ENCODE assay signal across 8 cellular contexts in the genomic region with DNA sequence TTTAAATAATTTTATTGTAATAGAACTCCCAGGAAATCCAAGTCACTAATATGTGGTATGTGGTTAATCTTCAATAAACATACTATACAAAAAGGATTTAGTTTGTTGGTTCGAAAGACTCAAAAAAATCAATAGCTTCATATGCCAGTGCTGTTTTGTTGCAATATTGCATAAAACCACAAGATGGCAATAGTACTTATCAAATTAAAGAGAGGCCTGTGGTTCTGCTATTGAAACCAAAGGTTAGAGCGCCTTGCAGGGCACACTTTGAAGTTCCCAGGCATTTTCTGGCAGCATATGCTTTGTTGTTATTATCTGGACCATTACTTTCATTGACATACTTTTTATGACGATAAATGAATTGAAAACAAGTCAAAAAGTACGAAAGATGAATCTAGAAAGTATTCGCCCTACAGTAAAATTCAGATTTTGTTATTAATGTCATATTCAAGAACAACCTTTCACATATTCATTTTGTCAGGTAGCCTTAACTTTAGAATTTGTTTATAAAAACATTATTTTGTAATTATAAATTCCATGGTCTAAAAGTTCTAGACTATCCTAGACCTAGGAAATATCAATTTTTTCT.
DNase-seq lines count a peak whose midpoint lies in the region; ATAC-seq, FAIRE-seq and TF ChIP-seq lines count a peak whose summit lies in the region.

No MANE protein-coding gene starts in this region.

- peak; percentile 57 for TF ChIP-seq CTCF in MCF 10A (IDR thresholded peaks at IDR 0.05; ENCODE audit: unreplicated experiment)

- H3K27ac Mint-ChIP-seq in MCF 10A (ENCODE audit: low read depth, unreplicated experiment) = no peak overlapping the region

- CTCF ChIA-PET in MCF 10A (lab: Yijun Ruan, JAX) = interaction anchor here (0.6 to 5.7 kb wide), 35 partner anchors 11 to 1287 kb away, joined by 3 to 123 read pairs (median 4); no protein-coding TSS in a partner anchor

- intact Hi-C loops in MCF 10A (cut with micrococcal nuclease) = loop anchor here (1.0 to 5.0 kb wide), 4 partner anchors 112 to 504 kb away; no protein-coding TSS in a partner anchor

- H3K36me3 Mint-ChIP-seq in MCF 10A (ENCODE audit: insufficient read depth, unreplicated experiment) = no peaks in the 10 kb centered on the region

- BruUV-seq in MCF 10A (replicated peaks; lab: Mats Ljungman, UMichigan) = no TSS peak

- TF ChIP-seq RAD21 in Ishikawa (IDR thresholded peaks at IDR 0.05; ENCODE audit: low read depth) = peak; percentile 79

- H3K4me1 Mint-ChIP-seq in MCF 10A (ENCODE audit: insufficient read depth, unreplicated experiment) = no peaks in the 10 kb centered on the region

- H3K27me3 Mint-ChIP-seq in MCF 10A (ENCODE audit: insufficient read depth, unreplicated experiment) = no peaks in the 10 kb centered on the region

- DNase-seq in EL (peak; percentile 57), NOMO-1 (lab: John Stamatoyannopoulos, UW; ENCODE audit: unreplicated experiment in 2 of 2) (peak; percentile 59 to 73), MCF 10A (ENCODE audit: unreplicated experiment) (peak; percentile 71), superior temporal gyrus (ENCODE audit: extremely low spot score) (peak; percentile 86), 8988T (no peak)

- POLR2A ChIA-PET in MCF 10A (lab: Yijun Ruan, JAX) = interaction anchor here (0.6 to 1.5 kb wide), 8 partner anchors 15 to 339 kb away, joined by 3 to 4 read pairs (median 3); no protein-coding TSS in a partner anchor

- peak; percentile 98 for FAIRE-seq in islet of Langerhans (lab: Jason Lieb, UNC)

- no peak overlapping the region for H3K4me3 Mint-ChIP-seq in MCF 10A (ENCODE audit: unreplicated experiment)

- peak; percentile 74 for ATAC-seq in GM21526 (IDR thresholded peaks at IDR 0.05; ENCODE audit: low FRiP score, unreplicated experiment)

- no peak for TF ChIP-seq EP300 in Ishikawa (IDR thresholded peaks at IDR 0.05; ENCODE audit: borderline replicate concordance)

- H3K9me3 Mint-ChIP-seq in MCF 10A (ENCODE audit: unreplicated experiment) = no peaks in the 10 kb centered on the region

TF ChIP-seq in Ishikawa, 13 proteins besides CTCF, POLR2A, EP300 and RAD21:
- TF ChIP-seq FOXM1 (IDR thresholded peaks at IDR 0.05; ENCODE audit: borderline replicate concordance, low read depth) = no peak
- TF ChIP-seq TCF12 (IDR thresholded peaks at IDR 0.05; ENCODE audit: low read depth) = no peak
- TF ChIP-seq, protein P1, sequence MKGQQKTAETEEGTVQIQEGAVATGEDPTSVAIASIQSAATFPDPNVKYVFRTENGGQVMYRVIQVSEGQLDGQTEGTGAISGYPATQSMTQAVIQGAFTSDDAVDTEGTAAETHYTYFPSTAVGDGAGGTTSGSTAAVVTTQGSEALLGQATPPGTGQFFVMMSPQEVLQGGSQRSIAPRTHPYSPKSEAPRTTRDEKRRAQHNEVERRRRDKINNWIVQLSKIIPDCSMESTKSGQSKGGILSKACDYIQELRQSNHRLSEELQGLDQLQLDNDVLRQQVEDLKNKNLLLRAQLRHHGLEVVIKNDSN (IDR thresholded peaks at IDR 0.05) = no peak
